In the genomic region with DNA sequence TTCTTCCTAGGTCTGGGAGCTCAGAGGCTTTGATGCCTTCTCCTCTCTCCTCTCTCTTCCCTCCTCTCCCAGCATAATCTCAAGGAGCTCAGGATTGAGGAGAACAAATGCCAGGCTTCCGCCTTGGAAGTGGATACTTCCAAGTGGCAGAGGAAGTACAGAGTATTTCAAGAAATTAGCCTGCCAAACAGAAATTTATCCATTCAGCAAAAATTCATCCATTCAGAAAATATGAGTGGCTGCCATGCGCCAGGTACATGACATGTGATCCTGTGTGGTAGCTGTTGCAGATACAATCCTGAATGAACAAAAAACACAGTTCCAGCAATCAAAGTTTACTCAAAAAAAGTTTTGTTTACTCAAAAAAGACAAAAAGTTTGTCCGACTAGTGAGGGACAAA, we compare ENCODE assay signal across 20 cellular contexts. TPM values are rescaled to one million over a fixed set of nuclear protein-coding genes. Genes with fewer than 3 reads are reported as not detected.
A peak's percentile ranks its signal among the peaks of the same experiment; 100 is the strongest.
DNase-seq lines count a peak whose midpoint lies in the region; ATAC-seq, FAIRE-seq and TF ChIP-seq lines count a peak whose summit lies in the region.
"Had no signal": no experiment of that assay in that cellular context is flagged by ENCODE, and none has a peak within 500 bp of the region (broad histone marks: within the 10 kb centered on the region; RNA-seq: fewer than 3 reads in every experiment).

No MANE protein-coding gene starts in this region.

- peak overlapping the region; percentile 8 for H4K8ac ChIP-seq in mesenchymal stem cell (ENCODE audit: low read length)

- H3K4me1 Mint-ChIP-seq in activated T-helper 1 cell treated with anti-CD3 and anti-CD28 coated beads, Interleukin-12 subunit alpha, Interleukin-12 subunit beta, Interleukin-2, Interleukin-4 antibody, amounts not matched to agents 30 ng/mL and 10 ng/mL and 1 ng/mL, durations not matched to agents 14 hours and 24 hours and 36 hours (ENCODE audit: low read depth) = peaks cover 7% of the 10 kb centered on the region

- H3K18ac ChIP-seq in mesenchymal stem cell (ENCODE audit: low read depth in 1 of 2, low read length in 2 of 2) = no peak overlapping the region

- H3K79me2 ChIP-seq in HepG2 (ENCODE audit: insufficient read depth, low read length) = no peaks in the 10 kb centered on the region

- H3K4me1 ChIP-seq in HepG2 (ENCODE audit: insufficient read depth, low read length) (0 out of 2 replicates have a peak, but pooled peaks cover 5% of the 10 kb centered on the region), right lobe of liver (peaks cover 0 to 9% (median 0%) of the 10 kb centered on the region in 4 donors), mesenchymal stem cell (ENCODE audit: control insufficient read depth, insufficient read depth, low read depth, low read length) (no peaks in the 10 kb centered on the region)

- H3K27ac Mint-ChIP-seq in activated T-helper 1 cell treated with anti-CD3 and anti-CD28 coated beads, Interleukin-12 subunit alpha, Interleukin-12 subunit beta, Interleukin-2, Interleukin-4 antibody, amounts not matched to agents 30 ng/mL and 10 ng/mL and 1 ng/mL, durations not matched to agents 14 hours and 24 hours and 36 hours = no peak overlapping the region

- POLR2A ChIA-PET in HepG2 (lab: Yijun Ruan, JAX) = interaction anchor here (0.8 kb wide), 1 partner anchor 205 kb away, joined by 3 read pairs; no protein-coding TSS in a partner anchor

- no peaks in the 10 kb centered on the region for H3K79me1 ChIP-seq in mesenchymal stem cell (replicated peaks; ENCODE audit: low read length, poor library complexity, severe bottlenecking)

- no peak overlapping the region for H2BK15ac ChIP-seq in mesenchymal stem cell (ENCODE audit: low read depth, poor library complexity, severe bottlenecking)

- no peak overlapping the region for H2BK120ac ChIP-seq in mesenchymal stem cell (ENCODE audit: low read depth, low read length)

- H3K36me3 ChIP-seq in HepG2 (replicated peaks in 1 of 2; ENCODE audit: control insufficient read depth in 1 of 2, insufficient read depth in 2 of 2, low read length in 2 of 2) (no peaks in the 10 kb centered on the region), right lobe of liver (no peaks in the 10 kb centered on the region), mesenchymal stem cell (ENCODE audit: control insufficient read depth in 1 of 2, insufficient read depth in 2 of 2, low read depth in 1 of 2, low read length in 2 of 2) (no peaks in the 10 kb centered on the region)
- H3K36me3 ChIP-seq: HAP-1 had no signal

- in situ Hi-C loops in HepG2 (cut with HindIII; ENCODE audit: extremely low pct_ligation_motif_present, low pct_unique_long_range_greater_than_20kb) (no loop called here), G401 (cut with HindIII; ENCODE audit: low sequenced_read_pairs) (no loop called here)

- TF ChIP-seq EP300 in HepG2 (IDR thresholded peaks at IDR 0.05; ENCODE audit: low read depth in 2 of 2, low read length in 2 of 2) = no peak
- no peak for TF ChIP-seq EP300 in HepG2 (CRISPR knock-in tag; IDR thresholded peaks at IDR 0.05; ENCODE audit: borderline replicate concordance)

- H2AK5ac ChIP-seq in mesenchymal stem cell (ENCODE audit: low read length, severe bottlenecking) = no peak overlapping the region

- no peak overlapping the region for H3K4me2 ChIP-seq in HepG2 (ENCODE audit: low read depth, low read length)
- H3K4me2 ChIP-seq in mesenchymal stem cell (ENCODE audit: low read length, poor library complexity, severe bottlenecking) = no peak overlapping the region

- peaks cover 0 to 10% of the 10 kb centered on the region in 2 experiments; a peak in 2 of 5 replicates for H3K27me3 ChIP-seq in HepG2 (ENCODE audit: control insufficient read depth in 1 of 2, insufficient read depth in 2 of 2, low read length in 2 of 2)
- H3K27me3 ChIP-seq in right lobe of liver = no peaks in the 10 kb centered on the region
- H3K27me3 ChIP-seq in mesenchymal stem cell (ENCODE audit: control insufficient read depth in 1 of 2, insufficient read depth in 1 of 2, low read length in 2 of 2) = no peaks in the 10 kb centered on the region

- WGBS in HepG2 (ENCODE audit: low lambda C conversion rate) = 61% methylated on average over 3 of the region's 3 CpGs
- WGBS in right lobe of liver (ENCODE audit: insufficient coverage, low coverage, low lambda C conversion rate, missing lambda C conversion rate) = 41% methylated on average over 3 of the region's 3 CpGs
- 83% methylated on average over 1 of the region's 3 CpGs for WGBS in mesenchymal stem cell

- no peak for FAIRE-seq in HepG2 (lab: Jason Lieb, UNC)

- no peak for DNase-seq in HepG2 (ENCODE audit: low spot score)
- no peak for DNase-seq in right lobe of liver
- no peak for DNase-seq in activated T-helper 1 cell treated with anti-CD3 and anti-CD28 coated beads, Interleukin-12 subunit alpha, Interleukin-12 subunit beta, Interleukin-2, Interleukin-4 antibody, amounts not matched to agents 30 ng/mL and 10 ng/mL and 1 ng/mL, durations not matched to agents 14 hours and 24 hours and 36 hours (ENCODE audit: low spot score)
- no peak for DNase-seq in mesenchymal stem cell
- no peak for DNase-seq in activated CD4-positive, CD25-positive, alpha-beta regulatory T cell treated with anti-CD3 and anti-CD28 coated beads, Interleukin-2, amount 50 U/mL, for 72 hours
- no peak for DNase-seq in G401 (ENCODE audit: low spot score)
- DNase-seq: ACHN, C1 segment of cervical spinal cord, DMS 273 treated with DMSO at 0.1 percent for 48 hours, DND-41, GDM1, MV-4-11, NCI-H187, NCI-H2107, NCI-H510A, NCI-H748 treated with DMSO at 0.1 percent for 48 hours, OCI-M1, Right ventricle myocardium superior had no signal

- H3K9ac ChIP-seq in HepG2 (ENCODE audit: insufficient read depth, low read depth, low read length) (no peak overlapping the region), mesenchymal stem cell (ENCODE audit: low read length) (no peak overlapping the region)

- TF ChIP-seq CTCF in HepG2 (CRISPR knock-in tag; IDR thresholded peaks at IDR 0.05) (no peak), right lobe of liver (IDR thresholded peaks at IDR 0.05) (no peak)

- peaks cover under 1% of the 10 kb centered on the region for H3K36me3 Mint-ChIP-seq in activated T-helper 1 cell treated with anti-CD3 and anti-CD28 coated beads, Interleukin-12 subunit alpha, Interleukin-12 subunit beta, Interleukin-2, Interleukin-4 antibody, amounts not matched to agents 30 ng/mL and 10 ng/mL and 1 ng/mL, durations not matched to agents 14 hours and 24 hours and 36 hours (ENCODE audit: low read depth)

- no peaks in the 10 kb centered on the region for H3K9me3 Mint-ChIP-seq in activated T-helper 1 cell treated with anti-CD3 and anti-CD28 coated beads, Interleukin-12 subunit alpha, Interleukin-12 subunit beta, Interleukin-2, Interleukin-4 antibody, amounts not matched to agents 30 ng/mL and 10 ng/mL and 1 ng/mL, durations not matched to agents 14 hours and 24 hours and 36 hours

- peak overlapping the region; percentile 51 for H3K4me3 Mint-ChIP-seq in activated T-helper 1 cell treated with anti-CD3 and anti-CD28 coated beads, Interleukin-12 subunit alpha, Interleukin-12 subunit beta, Interleukin-2, Interleukin-4 antibody, amounts not matched to agents 30 ng/mL and 10 ng/mL and 1 ng/mL, durations not matched to agents 14 hours and 24 hours and 36 hours

- H3K23ac ChIP-seq in mesenchymal stem cell (ENCODE audit: low read length in 2 of 2) = no peak overlapping the region

- CTCF ChIA-PET in HepG2 (lab: Yijun Ruan, JAX; ENCODE audit: low intra/inter-chr PET ratio, low total read pairs) = no interaction called here

- ATAC-seq in HepG2 (no peak), right lobe of liver (no peak), HG02571 (IDR thresholded peaks at IDR 0.05; ENCODE audit: unreplicated experiment) (no peak)

- no peaks in the 10 kb centered on the region for H3K27me3 Mint-ChIP-seq in activated T-helper 1 cell treated with anti-CD3 and anti-CD28 coated beads, Interleukin-12 subunit alpha, Interleukin-12 subunit beta, Interleukin-2, Interleukin-4 antibody, amounts not matched to agents 30 ng/mL and 10 ng/mL and 1 ng/mL, durations not matched to agents 14 hours and 24 hours and 36 hours (ENCODE audit: insufficient read depth)

- no peak for TF ChIP-seq RAD21 in HepG2 (CRISPR knock-in tag; IDR thresholded peaks at IDR 0.05)

- H4K20me1 ChIP-seq in HepG2 (ENCODE audit: insufficient read depth, low read length) = no peaks in the 10 kb centered on the region

- H2BK5ac ChIP-seq in mesenchymal stem cell (ENCODE audit: low read depth, low read length, poor library complexity, severe bottlenecking) = no peak overlapping the region

- H3K27ac ChIP-seq in HepG2 (ENCODE audit: extremely low read length, insufficient read depth, low read length) (no peak overlapping the region), right lobe of liver (no peak overlapping the region), mesenchymal stem cell (ENCODE audit: low read length, poor library complexity, severe bottlenecking) (no peak overlapping the region)

- no peak overlapping the region for H3K4ac ChIP-seq in mesenchymal stem cell (ENCODE audit: low read depth in 1 of 2, low read length in 2 of 2)

- no peak overlapping the region for H4K91ac ChIP-seq in mesenchymal stem cell (ENCODE audit: low read length)

- intact Hi-C loops in HepG2 (cut with micrococcal nuclease; ENCODE audit: unreplicated experiment) (no loop called here), right lobe of liver (cut with DNase I) (no loop called here)
- intact Hi-C loops in activated T-helper 1 cell treated with anti-CD3 and anti-CD28 coated beads, Interleukin-12 subunit alpha, Interleukin-12 subunit beta, Interleukin-2, Interleukin-4 antibody, amounts not matched to agents 30 ng/mL and 10 ng/mL and 1 ng/mL, durations not matched to agents 14 hours and 24 hours and 36 hours (cut with micrococcal nuclease) = no loop called here

- no TSS peak for BruUV-seq in HepG2 (replicated peaks; lab: Mats Ljungman, UMichigan)

- no peak for TF ChIP-seq POLR2A in HepG2 (IDR thresholded peaks at IDR 0.05; ENCODE audit: insufficient read depth in 1 of 2, low read depth in 2 of 2, low read length in 2 of 2)
- no peak for TF ChIP-seq POLR2A in right lobe of liver (IDR thresholded peaks at IDR 0.05)

- H3K4me3 ChIP-seq in HepG2 (replicated peaks in 1 of 3; ENCODE audit: insufficient read depth in 1 of 3, low read depth in 2 of 3, low read length in 3 of 3) (no peak overlapping the region), right lobe of liver (no peak overlapping the region), mesenchymal stem cell (ENCODE audit: insufficient read depth in 1 of 2, low read depth in 1 of 2, low read length in 2 of 2) (no peak overlapping the region)
- H3K4me3 ChIP-seq: HAP-1 had no signal

- H3K9me3 ChIP-seq in HepG2 (ENCODE audit: low read length) (no peaks in the 10 kb centered on the region), right lobe of liver (no peaks in the 10 kb centered on the region), mesenchymal stem cell (ENCODE audit: control insufficient read depth, low read length) (no peaks in the 10 kb centered on the region)
- H3K9me3 ChIP-seq: HAP-1 had no signal

- no peak overlapping the region for H2BK12ac ChIP-seq in mesenchymal stem cell (ENCODE audit: low read length in 2 of 2)

- H2AFZ ChIP-seq in HepG2 (ENCODE audit: low read length) = no peak overlapping the region
- H2AFZ ChIP-seq in mesenchymal stem cell (ENCODE audit: low read depth, low read length) = no peak overlapping the region

- no peak overlapping the region for H3K14ac ChIP-seq in mesenchymal stem cell (ENCODE audit: low read length in 2 of 2)

RNA-seq across cellular contexts. Expression of a gene that starts 18.4 kb away (rescaled TPM):
- total RNA-seq in HepG2 (2016; rRNA removed; fragmentation: Illumina TruSeq; extraction: Trizol) (81.0 and 102 TPM in 2 replicates), right lobe of liver (10 to 100 TPM; 16.0 to 60.2 (median 27.3) TPM)
- 17.2 and 19.9 TPM in 2 replicates for total RNA-seq in HepG2 (2016; cell fraction: cytosol; rRNA removed; fragmentation: Illumina TruSeq; extraction: Trizol; ENCODE audit: low read depth)
- total RNA-seq in HepG2 (2016; cell fraction: insoluble cytoplasmic fraction; rRNA removed; fragmentation: Illumina TruSeq; extraction: Trizol) = 80.9 and 91.8 TPM in 2 replicates
- 26.9 and 30.0 TPM in 2 replicates for total RNA-seq in HepG2 (2016; cell fraction: membrane; rRNA removed; fragmentation: Illumina TruSeq; extraction: Trizol)
- total RNA-seq in HepG2 (2016; cell fraction: nucleus; rRNA removed; fragmentation: Illumina TruSeq; extraction: Trizol) = 53.2 and 53.8 TPM in 2 replicates
- 47.9 and 50.6 TPM in 2 replicates for polyA plus RNA-seq in HepG2 (2011; rRNA removed)
- polyA plus RNA-seq in HepG2 (2011; cell fraction: cytosol; rRNA removed) = 40.3 and 62.0 TPM in 2 replicates
- polyA plus RNA-seq in HepG2 (2011; cell fraction: nucleus; rRNA removed) = 33.5 and 37.8 TPM in 2 replicates
- polyA plus RNA-seq in HepG2 (2012) = 54.4 and 57.6 TPM in 2 replicates
- polyA plus RNA-seq in HepG2 (2016; cell fraction: cytosol; fragmentation: Illumina TruSeq; extraction: Trizol; ENCODE audit: low read depth) = 9.9 and 10.0 TPM in 2 replicates
- 121 and 139 TPM in 2 replicates for polyA plus RNA-seq in HepG2 (2016; cell fraction: insoluble cytoplasmic fraction; fragmentation: Illumina TruSeq; extraction: Trizol; ENCODE audit: low read depth)
- 22.5 and 24.8 TPM in 2 replicates for polyA plus RNA-seq in HepG2 (2016; cell fraction: membrane; fragmentation: Illumina TruSeq; extraction: Trizol; ENCODE audit: low read depth)
- polyA plus RNA-seq in HepG2 (2016; cell fraction: nucleus; fragmentation: Illumina TruSeq; extraction: Trizol; ENCODE audit: insufficient read depth, low read depth) = 109 and 124 TPM in 2 replicates
- 29.3 and 125 TPM in 2 replicates for polyA minus RNA-seq in HepG2 (2011; rRNA and poly(A)+ RNA removed; ENCODE audit: low replicate concordance)
- polyA minus RNA-seq in HepG2 (2011; cell fraction: cytosol; rRNA and poly(A)+ RNA removed) = 38.1 and 41.4 TPM in 2 replicates
- polyA minus RNA-seq in HepG2 (2011; cell fraction: nucleus; rRNA and poly(A)+ RNA removed) = 17.3 and 24.7 TPM in 2 replicates
- total RNA-seq in activated T-helper 1 cell treated with anti-CD3 and anti-CD28 coated beads, Interleukin-12 subunit alpha, Interleukin-12 subunit beta, Interleukin-2, Interleukin-4 antibody, amounts not matched to agents 30 ng/mL and 10 ng/mL and 1 ng/mL, durations not matched to agents 14 hours and 24 hours and 36 hours = 260 and 271 TPM in 2 replicates
- 45.7 TPM for polyA plus RNA-seq in mesenchymal stem cell (2013, experiment 1 of 2)
- polyA plus RNA-seq in mesenchymal stem cell (2013, experiment 2 of 2) = 46.3 TPM
- 137 and 202 TPM in 2 replicates for total RNA-seq in G401 (2014; rRNA removed; shearing (Covaris generic))

RNA-seq across cellular contexts. Expression of a gene that starts 37.8 kb away (rescaled TPM):
- total RNA-seq in HepG2 (2016; rRNA removed; fragmentation: Illumina TruSeq; extraction: Trizol) = 19.0 and 24.2 TPM in 2 replicates
- 7.2 and 10.9 TPM in 2 replicates for total RNA-seq in HepG2 (2016; cell fraction: cytosol; rRNA removed; fragmentation: Illumina TruSeq; extraction: Trizol; ENCODE audit: low read depth)
- total RNA-seq in HepG2 (2016; cell fraction: insoluble cytoplasmic fraction; rRNA removed; fragmentation: Illumina TruSeq; extraction: Trizol) = 16.2 and 25.6 TPM in 2 replicates
- total RNA-seq in HepG2 (2016; cell fraction: membrane; rRNA removed; fragmentation: Illumina TruSeq; extraction: Trizol) = 10.3 and 12.7 TPM in 2 replicates
- 31.9 and 36.2 TPM in 2 replicates for total RNA-seq in HepG2 (2016; cell fraction: nucleus; rRNA removed; fragmentation: Illumina TruSeq; extraction: Trizol)
- polyA plus RNA-seq in HepG2 (2011; rRNA removed) = 18.7 and 21.3 TPM in 2 replicates
- polyA plus RNA-seq in HepG2 (2011; cell fraction: cytosol; rRNA removed) = 7.1 and 7.2 TPM in 2 replicates
- polyA plus RNA-seq in HepG2 (2011; cell fraction: nucleus; rRNA removed) = 57.6 and 66.0 TPM in 2 replicates
- 21.1 and 29.8 TPM in 2 replicates for polyA plus RNA-seq in HepG2 (2012)
- 2.5 and 2.9 TPM in 2 replicates for polyA plus RNA-seq in HepG2 (2016; cell fraction: cytosol; fragmentation: Illumina TruSeq; extraction: Trizol; ENCODE audit: low read depth)
- 21.7 and 29.6 TPM in 2 replicates for polyA plus RNA-seq in HepG2 (2016; cell fraction: insoluble cytoplasmic fraction; fragmentation: Illumina TruSeq; extraction: Trizol; ENCODE audit: low read depth)
- polyA plus RNA-seq in HepG2 (2016; cell fraction: membrane; fragmentation: Illumina TruSeq; extraction: Trizol; ENCODE audit: low read depth) = 4.7 and 6.5 TPM in 2 replicates
- 102 and 107 TPM in 2 replicates for polyA plus RNA-seq in HepG2 (2016; cell fraction: nucleus; fragmentation: Illumina TruSeq; extraction: Trizol; ENCODE audit: insufficient read depth, low read depth)
- 68.7 and 95.3 TPM in 2 replicates for polyA minus RNA-seq in HepG2 (2011; rRNA and poly(A)+ RNA removed; ENCODE audit: low replicate concordance)
- 12.3 and 14.3 TPM in 2 replicates for polyA minus RNA-seq in HepG2 (2011; cell fraction: cytosol; rRNA and poly(A)+ RNA removed)
- 42.9 and 47.7 TPM in 2 replicates for polyA minus RNA-seq in HepG2 (2011; cell fraction: nucleus; rRNA and poly(A)+ RNA removed)
- 10 to 100 TPM in 3 of 6 experiments, 1 to 10 TPM in 3; 7.9 to 18.2 (median 10.3) TPM for total RNA-seq in right lobe of liver
- 112 and 115 TPM in 2 replicates for total RNA-seq in activated T-helper 1 cell treated with anti-CD3 and anti-CD28 coated beads, Interleukin-12 subunit alpha, Interleukin-12 subunit beta, Interleukin-2, Interleukin-4 antibody, amounts not matched to agents 30 ng/mL and 10 ng/mL and 1 ng/mL, durations not matched to agents 14 hours and 24 hours and 36 hours
- polyA plus RNA-seq in mesenchymal stem cell (2013, experiment 1 of 2) = 25.0 TPM
- 23.2 TPM for polyA plus RNA-seq in mesenchymal stem cell (2013, experiment 2 of 2)
- 3.8 and 7.0 TPM in 2 replicates for total RNA-seq in G401 (2014; rRNA removed; shearing (Covaris generic))

RNA-seq across cellular contexts. Expression of a gene that starts 50.4 kb away (rescaled TPM):
- total RNA-seq in HepG2 (2016; rRNA removed; fragmentation: Illumina TruSeq; extraction: Trizol) (13.2 and 17.2 TPM in 2 replicates), right lobe of liver (10 to 100 TPM; 11.2 to 14.7 (median 13.0) TPM)
- 2.0 and 2.5 TPM in 2 replicates for total RNA-seq in HepG2 (2016; cell fraction: cytosol; rRNA removed; fragmentation: Illumina TruSeq; extraction: Trizol; ENCODE audit: low read depth)
- 10.9 and 17.8 TPM in 2 replicates for total RNA-seq in HepG2 (2016; cell fraction: insoluble cytoplasmic fraction; rRNA removed; fragmentation: Illumina TruSeq; extraction: Trizol)
- 7.2 and 8.2 TPM in 2 replicates for total RNA-seq in HepG2 (2016; cell fraction: membrane; rRNA removed; fragmentation: Illumina TruSeq; extraction: Trizol)
- total RNA-seq in HepG2 (2016; cell fraction: nucleus; rRNA removed; fragmentation: Illumina TruSeq; extraction: Trizol) = 16.0 and 18.2 TPM in 2 replicates
- 45.5 and 52.2 TPM in 2 replicates for polyA plus RNA-seq in HepG2 (2011; rRNA removed)
- 23.6 and 27.6 TPM in 2 replicates for polyA plus RNA-seq in HepG2 (2011; cell fraction: cytosol; rRNA removed)
- polyA plus RNA-seq in HepG2 (2011; cell fraction: nucleus; rRNA removed) = 182 and 199 TPM in 2 replicates
- 20.4 and 24.8 TPM in 2 replicates for polyA plus RNA-seq in HepG2 (2012)
- 2.1 and 2.6 TPM in 2 replicates for polyA plus RNA-seq in HepG2 (2016; cell fraction: cytosol; fragmentation: Illumina TruSeq; extraction: Trizol; ENCODE audit: low read depth)
- polyA plus RNA-seq in HepG2 (2016; cell fraction: insoluble cytoplasmic fraction; fragmentation: Illumina TruSeq; extraction: Trizol; ENCODE audit: low read depth) = 15.0 and 17.5 TPM in 2 replicates
- 5.5 and 5.8 TPM in 2 replicates for polyA plus RNA-seq in HepG2 (2016; cell fraction: membrane; fragmentation: Illumina TruSeq; extraction: Trizol; ENCODE audit: low read depth)
- 49.4 and 52.8 TPM in 2 replicates for polyA plus RNA-seq in HepG2 (2016; cell fraction: nucleus; fragmentation: Illumina TruSeq; extraction: Trizol; ENCODE audit: insufficient read depth, low read depth)
- 61.4 and 104 TPM in 2 replicates for polyA minus RNA-seq in HepG2 (2011; rRNA and poly(A)+ RNA removed; ENCODE audit: low replicate concordance)
- 17.4 and 19.1 TPM in 2 replicates for polyA minus RNA-seq in HepG2 (2011; cell fraction: cytosol; rRNA and poly(A)+ RNA removed)
- 34.2 and 39.5 TPM in 2 replicates for polyA minus RNA-seq in HepG2 (2011; cell fraction: nucleus; rRNA and poly(A)+ RNA removed)
- 78.6 and 87.1 TPM in 2 replicates for total RNA-seq in activated T-helper 1 cell treated with anti-CD3 and anti-CD28 coated beads, Interleukin-12 subunit alpha, Interleukin-12 subunit beta, Interleukin-2, Interleukin-4 antibody, amounts not matched to agents 30 ng/mL and 10 ng/mL and 1 ng/mL, durations not matched to agents 14 hours and 24 hours and 36 hours
- polyA plus RNA-seq in mesenchymal stem cell (2013, experiment 1 of 2) = 84.4 TPM
- polyA plus RNA-seq in mesenchymal stem cell (2013, experiment 2 of 2) = 79.9 TPM
- 59.7 and 62.5 TPM in 2 replicates for total RNA-seq in G401 (2014; rRNA removed; shearing (Covaris generic))

RNA-seq across cellular contexts. Expression of a gene that starts 55.5 kb away (rescaled TPM):
- total RNA-seq in HepG2 (2016; rRNA removed; fragmentation: Illumina TruSeq; extraction: Trizol) = 0.24 and 0.69 TPM in 2 replicates
- total RNA-seq in HepG2 (2016; cell fraction: cytosol; rRNA removed; fragmentation: Illumina TruSeq; extraction: Trizol; ENCODE audit: low read depth) = 0.18 and 0.20 TPM in 2 replicates
- 0.40 and 0.52 TPM in 2 replicates for total RNA-seq in HepG2 (2016; cell fraction: insoluble cytoplasmic fraction; rRNA removed; fragmentation: Illumina TruSeq; extraction: Trizol)
- 0.17 and 0.25 TPM in 2 replicates for total RNA-seq in HepG2 (2016; cell fraction: membrane; rRNA removed; fragmentation: Illumina TruSeq; extraction: Trizol)
- total RNA-seq in HepG2 (2016; cell fraction: nucleus; rRNA removed; fragmentation: Illumina TruSeq; extraction: Trizol) = 0.28 and 0.37 TPM in 2 replicates
- polyA plus RNA-seq in HepG2 (2011; rRNA removed) = 0.58 and 0.76 TPM in 2 replicates
- 0.56 and 0.68 TPM in 2 replicates for polyA plus RNA-seq in HepG2 (2011; cell fraction: cytosol; rRNA removed)
- 0.47 TPM in 1 of 2 replicates, not detected in the other for polyA plus RNA-seq in HepG2 (2011; cell fraction: nucleus; rRNA removed)
- polyA plus RNA-seq in HepG2 (2012) = 0.23 and 0.27 TPM in 2 replicates
- polyA plus RNA-seq in HepG2 (2016; cell fraction: cytosol; fragmentation: Illumina TruSeq; extraction: Trizol; ENCODE audit: low read depth) = 0.12 TPM in 1 of 2 replicates, not detected in the other
- 0.24 and 0.34 TPM in 2 replicates for polyA plus RNA-seq in HepG2 (2016; cell fraction: insoluble cytoplasmic fraction; fragmentation: Illumina TruSeq; extraction: Trizol; ENCODE audit: low read depth)
- 0.31 TPM in 1 of 2 replicates, not detected in the other for polyA plus RNA-seq in HepG2 (2016; cell fraction: membrane; fragmentation: Illumina TruSeq; extraction: Trizol; ENCODE audit: low read depth)
- polyA plus RNA-seq in HepG2 (2016; cell fraction: nucleus; fragmentation: Illumina TruSeq; extraction: Trizol; ENCODE audit: insufficient read depth, low read depth) = 0.35 and 0.46 TPM in 2 replicates
- 0.24 TPM in 1 of 2 replicates, not detected in the other for polyA minus RNA-seq in HepG2 (2011; rRNA and poly(A)+ RNA removed; ENCODE audit: low replicate concordance)
- polyA minus RNA-seq in HepG2 (2011; cell fraction: cytosol; rRNA and poly(A)+ RNA removed) = not detected in 2 replicates
- polyA minus RNA-seq in HepG2 (2011; cell fraction: nucleus; rRNA and poly(A)+ RNA removed) = not detected in 2 replicates
- total RNA-seq in right lobe of liver = not detected
- total RNA-seq in activated T-helper 1 cell treated with anti-CD3 and anti-CD28 coated beads, Interleukin-12 subunit alpha, Interleukin-12 subunit beta, Interleukin-2, Interleukin-4 antibody, amounts not matched to agents 30 ng/mL and 10 ng/mL and 1 ng/mL, durations not matched to agents 14 hours and 24 hours and 36 hours = 0.18 TPM in 1 of 2 replicates, not detected in the other
- 0.12 TPM for polyA plus RNA-seq in mesenchymal stem cell (2013, experiment 1 of 2)
- polyA plus RNA-seq in mesenchymal stem cell (2013, experiment 2 of 2) = 0.25 TPM
- total RNA-seq in G401 (2014; rRNA removed; shearing (Covaris generic)) = 2.1 and 3.3 TPM in 2 replicates
